10 cellular contexts compared by ENCODE assay signal in the genomic region with DNA sequence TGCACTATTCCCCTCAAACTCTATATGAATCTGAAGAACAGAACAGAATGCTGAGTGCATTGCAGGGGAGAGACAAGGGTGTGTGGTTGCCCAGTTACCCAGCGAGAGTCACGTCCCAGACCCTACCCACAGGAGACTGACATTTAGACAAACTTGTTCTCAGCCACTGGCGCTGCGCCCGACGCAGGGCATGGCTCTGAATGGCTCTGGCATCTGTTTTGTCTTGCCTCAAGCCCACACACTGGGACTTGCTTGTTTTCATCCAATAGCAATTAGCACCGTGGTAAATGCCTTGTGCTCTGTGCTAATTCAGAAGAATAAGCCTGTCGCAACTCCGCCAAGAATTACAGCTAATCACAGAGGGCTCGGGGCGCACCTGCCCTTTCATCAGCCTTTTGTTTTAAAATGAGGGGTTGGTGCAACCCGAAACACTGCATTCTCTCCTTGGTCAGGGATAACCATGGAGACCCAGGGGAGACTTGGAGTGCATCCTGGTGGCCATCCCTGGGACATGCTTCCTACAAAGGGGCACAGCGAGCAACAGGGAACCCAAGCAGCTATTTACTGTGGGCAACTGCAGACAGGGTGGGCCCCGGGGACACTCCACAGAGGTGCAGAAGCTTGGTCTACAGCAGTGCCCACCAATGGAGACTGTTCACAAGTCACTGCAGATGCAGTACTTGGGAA.
DNase-seq lines count a peak whose midpoint lies in the region; ATAC-seq and TF ChIP-seq lines count a peak whose summit lies in the region.
"Had no signal": no experiment of that assay in that cellular context is flagged by ENCODE, and none has a peak within 500 bp of the region (broad histone marks: within the 10 kb centered on the region; RNA-seq: fewer than 3 reads in every experiment).

No MANE protein-coding gene starts in this region.

- TF ChIP-seq CTCF in Caco-2 (IDR thresholded peaks at IDR 0.05; ENCODE audit: insufficient read depth in 1 of 2, low read depth in 1 of 2, low read length in 1 of 2, severe bottlenecking in 1 of 2, unreplicated experiment in 1 of 2) = peak; percentile 35 to 55
- TF ChIP-seq CTCF in mucosa of descending colon (IDR thresholded peaks at IDR 0.05) = no peak
- no peak for TF ChIP-seq CTCF in PC-3 (conservative IDR thresholded peaks at IDR 0.05; ENCODE audit: low read depth, low read length)

- intact Hi-C loops in Caco-2 (cut with micrococcal nuclease; ENCODE audit: unreplicated experiment) = no loop called here
- intact Hi-C loops in mucosa of descending colon (cut with DNase I, micrococcal nuclease) = no loop called here
- intact Hi-C loops in PC-3 (cut with micrococcal nuclease) = no loop called here

- no peaks in the 10 kb centered on the region for H3K9me2 ChIP-seq in PC-3 (replicated peaks; ENCODE audit: low read length)

- H3K9me3 Mint-ChIP-seq in Caco-2 (ENCODE audit: unreplicated experiment) = no peaks in the 10 kb centered on the region
- H3K9me3 Mint-ChIP-seq: activated B cell treated with CpG ODN at 0.5 μM for 24 hours had no signal

- H3K79me2 ChIP-seq in PC-3 (ENCODE audit: low read length) = no peaks in the 10 kb centered on the region

- no peak overlapping the region for H3K4me3 Mint-ChIP-seq in Caco-2 (ENCODE audit: unreplicated experiment)
- H3K4me3 Mint-ChIP-seq: activated B cell treated with CpG ODN at 0.5 μM for 24 hours had no signal

- no peaks in the 10 kb centered on the region for H3K36me3 Mint-ChIP-seq in Caco-2 (ENCODE audit: insufficient read depth, unreplicated experiment)

- H3K9ac ChIP-seq in PC-3 (ENCODE audit: low read length) = no peak overlapping the region

- peaks cover 13% of the 10 kb centered on the region for H3K27me3 Mint-ChIP-seq in Caco-2 (ENCODE audit: insufficient read depth, unreplicated experiment)

- no peaks in the 10 kb centered on the region for H3K36me3 ChIP-seq in Caco-2 (ENCODE audit: control insufficient read depth, insufficient read depth, low read length)
- H3K36me3 ChIP-seq in mucosa of descending colon (ENCODE audit: low read depth) = no peaks in the 10 kb centered on the region
- no peaks in the 10 kb centered on the region for H3K36me3 ChIP-seq in PC-3 (ENCODE audit: low read depth, low read length)

- BruUV-seq in Caco-2 (replicated peaks; lab: Mats Ljungman, UMichigan) (no TSS peak), PC-3 (replicated peaks; lab: Mats Ljungman, UMichigan) (no TSS peak)

- H3K4me2 ChIP-seq in PC-3 (ENCODE audit: low read length) = no peak overlapping the region

- H2AFZ ChIP-seq in PC-3 (ENCODE audit: low read length) = no peak overlapping the region

- DNase-seq in Caco-2 = peak in 1 of 2 experiments; percentile 34
- DNase-seq in NCI-H1930 (lab: John Stamatoyannopoulos, UW) = peak; percentile 8 to 61
- DNase-seq in astrocyte of the hippocampus (ENCODE audit: low read depth, low spot score) = peak; percentile 70
- DNase-seq in mucosa of descending colon = no peak
- no peak for DNase-seq in PC-3
- DNase-seq: activated B cell treated with CpG ODN at 0.5 μM for 24 hours, NCI-H510A had no signal

- H3K27me3 ChIP-seq in Caco-2 (replicated peaks; ENCODE audit: control insufficient read depth, insufficient read depth, low read length) = no peaks in the 10 kb centered on the region
- peaks cover 30% of the 10 kb centered on the region for H3K27me3 ChIP-seq in PC-3 (ENCODE audit: low read length)

- POLR2A ChIA-PET in Caco-2 (lab: Charles Lee) = no interaction called here
- POLR2A ChIA-PET in PC-3 (lab: Charles Lee; ENCODE audit: unreplicated experiment) = no interaction called here

- H3K27ac Mint-ChIP-seq in Caco-2 (ENCODE audit: unreplicated experiment) = no peak overlapping the region
- H3K27ac Mint-ChIP-seq: activated B cell treated with CpG ODN at 0.5 μM for 24 hours had no signal

- CTCF ChIA-PET in Caco-2 (lab: Charles Lee) (interaction anchor here (1.0 to 1.2 kb wide), 2 partner anchors 35 to 92 kb away, joined by 3 to 4 read pairs; no protein-coding TSS in a partner anchor), PC-3 (lab: Charles Lee) (no interaction called here)

- H3K9me3 ChIP-seq in Caco-2 = no peaks in the 10 kb centered on the region; the same call in 1 of the 2 replicates
- H3K9me3 ChIP-seq in mucosa of descending colon = no peaks in the 10 kb centered on the region
- no peaks in the 10 kb centered on the region for H3K9me3 ChIP-seq in PC-3 (ENCODE audit: low read length)

- ATAC-seq in mucosa of descending colon = peak; percentile 22
- no peak for ATAC-seq in HG02798 (IDR thresholded peaks at IDR 0.05; ENCODE audit: poor library complexity, unreplicated experiment)
- no peak for ATAC-seq in HG03135 (IDR thresholded peaks at IDR 0.05; ENCODE audit: unreplicated experiment)
- ATAC-seq in PC-3 = no peak
- no peak for ATAC-seq in GM21528 (IDR thresholded peaks at IDR 0.05; ENCODE audit: low FRiP score, unreplicated experiment)

- H3K4me3 ChIP-seq in Caco-2 (ENCODE audit: low read depth, low read length) = no peak overlapping the region
- H3K4me3 ChIP-seq in mucosa of descending colon = no peak overlapping the region
- H3K4me3 ChIP-seq in PC-3 (ENCODE audit: low read length) = no peak overlapping the region

- no peak overlapping the region for H3K27ac ChIP-seq in PC-3 (ENCODE audit: low read length)

- H4K20me1 ChIP-seq in PC-3 (ENCODE audit: low read length) = no peaks in the 10 kb centered on the region

- no peaks in the 10 kb centered on the region for H3K4me1 Mint-ChIP-seq in Caco-2 (ENCODE audit: low read depth, unreplicated experiment)
- H3K4me1 Mint-ChIP-seq: activated B cell treated with CpG ODN at 0.5 μM for 24 hours had no signal

- H3K4me1 ChIP-seq in Caco-2 (no peaks in the 10 kb centered on the region), mucosa of descending colon (ENCODE audit: low read depth) (no peaks in the 10 kb centered on the region), PC-3 (ENCODE audit: insufficient read depth, low read length) (no peaks in the 10 kb centered on the region)

- no peaks in the 10 kb centered on the region for H3F3A ChIP-seq in PC-3 (ENCODE audit: low read length, unreplicated experiment)

Comparison
In these comparisons a context has a peak if more than half of its experiments do, and no peak if none do; other contexts are left out.
1. DNase-seq: peak in NCI-H1930 (2 of 2) and astrocyte of the hippocampus (single experiment); none in mucosa of descending colon (0 of 3) and PC-3 (single experiment).
2. CTCF ChIP-seq: peak in Caco-2 (2 of 2); none in mucosa of descending colon (single experiment) and PC-3 (single experiment).